In genomic region chr14:58131386-58131785, GRCh38 we compare ENCODE assay signal across 17 cellular contexts. TPM values are rescaled to one million over a fixed set of nuclear protein-coding genes. Genes with fewer than 3 reads are reported as not detected.
DNase-seq lines count a peak whose midpoint lies in the region; ATAC-seq, FAIRE-seq and TF ChIP-seq lines count a peak whose summit lies in the region.
"Had no signal": no experiment of that assay in that cellular context is flagged by ENCODE, and none has a peak within 500 bp of the region (broad histone marks: within the 10 kb centered on the region; RNA-seq: fewer than 3 reads in every experiment).

No MANE protein-coding gene starts in this region.

- no peak for TF ChIP-seq POLR2A in GM12892 (IDR thresholded peaks at IDR 0.05; ENCODE audit: low read depth, low read length)

- TF ChIP-seq CTCF in cardiac muscle cell (IDR thresholded peaks at IDR 0.05; ENCODE audit: low read depth, low read length) (no peak), RWPE2 (IDR thresholded peaks at IDR 0.05; ENCODE audit: poor library complexity, severe bottlenecking) (no peak), fibroblast of villous mesenchyme (IDR thresholded peaks at IDR 0.05; ENCODE audit: insufficient read depth, low read depth, low read length) (no peak)

- H3K27me3 ChIP-seq in cardiac muscle cell = no peaks in the 10 kb centered on the region
- no peaks in the 10 kb centered on the region for H3K27me3 ChIP-seq in RWPE2 (ENCODE audit: insufficient read depth, poor library complexity, severe bottlenecking)
- H3K27me3 ChIP-seq: upper lobe of left lung had no signal

- intact Hi-C loops in left ventricle myocardium superior (cut with micrococcal nuclease) = no loop called here

- DNase-seq in cardiac muscle cell (ENCODE audit: low read depth in 1 of 2, low spot score in 1 of 2) = no peak
- no peak for DNase-seq in left ventricle myocardium superior
- DNase-seq in RWPE2 (ENCODE audit: low spot score) = no peak
- DNase-seq in fibroblast of villous mesenchyme (ENCODE audit: low read depth) = peak; percentile 3
- no peak for DNase-seq in urothelium cell line (ENCODE audit: low spot score)
- no peak for DNase-seq in NOMO-1 (lab: John Stamatoyannopoulos, UW; ENCODE audit: unreplicated experiment in 2 of 2)
- DNase-seq in GM12892 (ENCODE audit: insufficient read length) = no peak
- no peak for DNase-seq in activated CD8-positive, alpha-beta memory T cell treated with anti-CD3 and anti-CD28 coated beads, Interleukin-2, amount 50 U/mL, for 4 hours
- DNase-seq: activated naive CD4-positive, alpha-beta T cell treated with anti-CD3 and anti-CD28 coated beads for 36 hours; DMS153; posterior cingulate gyrus; stimulated activated CD8-positive, alpha-beta memory T cell treated with anti-CD3 and anti-CD28 coated beads, Interleukin-4, amount 100 ng/mL, for 48 hours; upper lobe of left lung had no signal

- ATAC-seq in left ventricle myocardium superior (no peak), RWPE2 (ENCODE audit: low read depth) (0 out of 3 replicates have a peak, but pooled peaks have one; percentile 7)
- ATAC-seq: GM12878, Panc1 had no signal

- H3K4me3 ChIP-seq in cardiac muscle cell (no peak overlapping the region), RWPE2 (ENCODE audit: severe bottlenecking) (no peak overlapping the region), fibroblast of villous mesenchyme (ENCODE audit: low read depth, low read length) (no peak overlapping the region)
- H3K4me3 ChIP-seq: GM12878, upper lobe of left lung had no signal

- peaks cover 64% of the 10 kb centered on the region for H3K4me1 ChIP-seq in cardiac muscle cell (ENCODE audit: low read depth)
- no peaks in the 10 kb centered on the region for H3K4me1 ChIP-seq in RWPE2 (ENCODE audit: insufficient read depth, poor library complexity, severe bottlenecking)
- H3K4me1 ChIP-seq: upper lobe of left lung had no signal

- H3K9me3 ChIP-seq in cardiac muscle cell (ENCODE audit: low read depth) (no peaks in the 10 kb centered on the region), RWPE2 (ENCODE audit: severe bottlenecking) (no peaks in the 10 kb centered on the region)
- H3K9me3 ChIP-seq: upper lobe of left lung had no signal

- H3K27ac ChIP-seq in cardiac muscle cell (peak overlapping the region; percentile 66), RWPE2 (ENCODE audit: poor library complexity, severe bottlenecking) (no peak overlapping the region)
- H3K27ac ChIP-seq: upper lobe of left lung had no signal

- peak; percentile 17 for FAIRE-seq in urothelium cell line (lab: Jason Lieb, UNC)
- FAIRE-seq in GM12892 (lab: Jason Lieb, UNC) = no peak
- FAIRE-seq: GM12878 had no signal

- H3K36me3 ChIP-seq in cardiac muscle cell (no peaks in the 10 kb centered on the region), RWPE2 (ENCODE audit: low read depth) (no peaks in the 10 kb centered on the region)
- H3K36me3 ChIP-seq: upper lobe of left lung had no signal

RNA-seq across cellular contexts. Expression of gene ARMH4, which starts 20.6 kb away (rescaled TPM):
- total RNA-seq in cardiac muscle cell (28.5 and 64.6 TPM in 2 replicates), left ventricle myocardium superior (8.4 TPM), fibroblast of villous mesenchyme (1.6 and 3.0 TPM in 2 replicates)
- polyA plus RNA-seq in cardiac muscle cell = 48.6 and 78.1 TPM in 2 replicates
- 0.47 TPM for polyA plus RNA-seq in GM12892 (2012; ENCODE audit: missing spikeins)
- total RNA-seq: GM12878; MCF 10A; T-helper 2 cell treated with Interferon-gamma antibody and Interleukin-4, amounts not matched to agents 100 ng/mL and 5 ng/mL, for 36 hours had no signal
